16 cellular contexts compared by ENCODE assay signal in the genomic region with DNA sequence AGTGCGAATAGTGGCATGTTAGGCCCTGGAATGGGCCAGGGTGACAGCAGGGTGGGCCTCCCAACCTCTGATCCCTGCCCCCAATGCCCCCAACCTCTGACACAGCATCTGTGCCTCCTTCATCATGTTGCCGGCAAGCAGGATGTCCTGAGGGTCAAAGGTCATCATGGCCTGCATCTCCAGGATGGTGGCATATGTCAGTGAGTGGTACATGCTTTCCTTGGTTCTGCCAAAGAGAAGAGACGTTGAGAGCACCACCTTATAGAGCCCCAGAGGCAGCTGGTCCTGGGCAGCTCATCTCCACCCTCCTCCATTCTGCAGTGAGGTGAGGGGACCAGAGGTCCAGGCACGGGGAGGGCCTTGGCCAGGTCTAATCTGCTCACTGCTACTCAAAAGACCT. TPM values are rescaled to one million over a fixed set of nuclear protein-coding genes. Genes with fewer than 3 reads are reported as not detected.
DNase-seq lines count a peak whose midpoint lies in the region; ATAC-seq and TF ChIP-seq lines count a peak whose summit lies in the region.
"Had no signal": no experiment of that assay in that cellular context is flagged by ENCODE, and none has a peak within 500 bp of the region (broad histone marks: within the 10 kb centered on the region; RNA-seq: fewer than 3 reads in every experiment).

No MANE protein-coding gene starts in this region.

- no peak overlapping the region for H4K8ac ChIP-seq in mesenchymal stem cell (ENCODE audit: low read length)

- no peak overlapping the region for H3K18ac ChIP-seq in mesenchymal stem cell (ENCODE audit: low read depth in 1 of 2, low read length in 2 of 2)

- no peaks in the 10 kb centered on the region for H3K4me1 ChIP-seq in left ventricle myocardium inferior
- H3K4me1 ChIP-seq in mesenchymal stem cell (ENCODE audit: control insufficient read depth, insufficient read depth, low read depth, low read length), result peaks cover 46% of the 10 kb centered on the region
- H3K4me1 ChIP-seq in upper lobe of right lung, result peaks cover 14% of the 10 kb centered on the region

- no peak overlapping the region for H2BK5ac ChIP-seq in mesenchymal stem cell (ENCODE audit: low read depth, low read length, poor library complexity, severe bottlenecking)

- H3K14ac ChIP-seq in mesenchymal stem cell (ENCODE audit: low read length in 2 of 2), result no peak overlapping the region

- H3K4me2 ChIP-seq in mesenchymal stem cell (ENCODE audit: low read length, poor library complexity, severe bottlenecking), result no peak overlapping the region
- H3K4me2 ChIP-seq: BLaER1 had no signal

- no peaks in the 10 kb centered on the region for H3K79me1 ChIP-seq in mesenchymal stem cell (replicated peaks; ENCODE audit: low read length, poor library complexity, severe bottlenecking)

- H3K27ac ChIP-seq in left ventricle myocardium inferior (replicated peaks) (no peak overlapping the region), mesenchymal stem cell (ENCODE audit: low read length, poor library complexity, severe bottlenecking) (no peak overlapping the region), upper lobe of right lung (peak overlapping the region; percentile 65)
- H3K27ac ChIP-seq: 22Rv1, BLaER1 had no signal

- no peak for TF ChIP-seq CTCF in left ventricle myocardium inferior (IDR thresholded peaks at IDR 0.05; ENCODE audit: borderline replicate concordance)
- TF ChIP-seq CTCF in chondrocyte (IDR thresholded peaks at IDR 0.05), result no peak
- no peak for TF ChIP-seq CTCF in upper lobe of right lung (IDR thresholded peaks at IDR 0.05)

- 81% methylated on average over 4 of the region's 4 CpGs for WGBS in mesenchymal stem cell

- no peak overlapping the region for H3K27ac Mint-ChIP-seq in chondrocyte (ENCODE audit: unreplicated experiment)
- H3K27ac Mint-ChIP-seq in activated T-helper 2 cell treated with anti-CD3 and anti-CD28 coated beads, Interferon-gamma antibody, Interleukin-2, Interleukin-4, amounts not matched to agents 10 μg/mL and 5 μg/mL and 100 μg/mL, durations not matched to agents 14 hours and 24 hours and 36 hours, result no peak overlapping the region

- H3K4ac ChIP-seq in mesenchymal stem cell (ENCODE audit: low read depth in 1 of 2, low read length in 2 of 2), result no peak overlapping the region

- no peak for ATAC-seq in left cardiac atrium
- no peak for ATAC-seq in upper lobe of right lung

- H3K23ac ChIP-seq in mesenchymal stem cell (ENCODE audit: low read length in 2 of 2), result no peak overlapping the region

- H2AFZ ChIP-seq in mesenchymal stem cell (ENCODE audit: low read depth, low read length), result no peak overlapping the region

- H3K4me3 Mint-ChIP-seq in chondrocyte (ENCODE audit: unreplicated experiment), result no peak overlapping the region
- no peak overlapping the region for H3K4me3 Mint-ChIP-seq in activated T-helper 2 cell treated with anti-CD3 and anti-CD28 coated beads, Interferon-gamma antibody, Interleukin-2, Interleukin-4, amounts not matched to agents 10 μg/mL and 5 μg/mL and 100 μg/mL, durations not matched to agents 14 hours and 24 hours and 36 hours (ENCODE audit: low read depth)
- H3K4me3 Mint-ChIP-seq: CD4-positive, CD25-positive, alpha-beta regulatory T cell; H9 had no signal

- DNase-seq in left cardiac atrium (peak; percentile 9), left ventricle myocardium inferior (no peak), chondrocyte (ENCODE audit: low spot score) (peak; percentile 50), mesenchymal stem cell (no peak), upper lobe of right lung (peak; percentile 33), SHP77 (lab: John Stamatoyannopoulos, UW) (no peak), middle frontal gyrus (ENCODE audit: extremely low spot score, low spot score) (no peak)
- DNase-seq in activated T-helper 2 cell treated with anti-CD3 and anti-CD28 coated beads, Interferon-gamma antibody, Interleukin-2, Interleukin-4, amounts not matched to agents 10 μg/mL and 5 μg/mL and 100 μg/mL, durations not matched to agents 14 hours and 24 hours and 36 hours (ENCODE audit: low spot score), result no peak
- DNase-seq: AML-193; CD4-positive, CD25-positive, alpha-beta regulatory T cell; GF-D8; GOT3 had no signal

- H2BK120ac ChIP-seq in mesenchymal stem cell (ENCODE audit: low read depth, low read length), result no peak overlapping the region

- H3K27me3 Mint-ChIP-seq in chondrocyte (ENCODE audit: low read depth), result no peaks in the 10 kb centered on the region
- H3K27me3 Mint-ChIP-seq in activated T-helper 2 cell treated with anti-CD3 and anti-CD28 coated beads, Interferon-gamma antibody, Interleukin-2, Interleukin-4, amounts not matched to agents 10 μg/mL and 5 μg/mL and 100 μg/mL, durations not matched to agents 14 hours and 24 hours and 36 hours (ENCODE audit: low read depth), result no peaks in the 10 kb centered on the region
- H3K27me3 Mint-ChIP-seq: CD4-positive, CD25-positive, alpha-beta regulatory T cell had no signal

- H3K4me3 ChIP-seq in left ventricle myocardium inferior (no peak overlapping the region), mesenchymal stem cell (ENCODE audit: insufficient read depth in 1 of 2, low read depth in 1 of 2, low read length in 2 of 2) (no peak overlapping the region), upper lobe of right lung (no peak overlapping the region)
- H3K4me3 ChIP-seq: BLaER1 had no signal

- no peak overlapping the region for H2BK15ac ChIP-seq in mesenchymal stem cell (ENCODE audit: low read depth, poor library complexity, severe bottlenecking)

- no peak overlapping the region for H3K9ac ChIP-seq in mesenchymal stem cell (ENCODE audit: low read length)
- H3K9ac ChIP-seq: BLaER1 had no signal

- H3K9me3 ChIP-seq in left ventricle myocardium inferior (replicated peaks) (no peaks in the 10 kb centered on the region), mesenchymal stem cell (ENCODE audit: control insufficient read depth, low read length) (no peaks in the 10 kb centered on the region), upper lobe of right lung (no peaks in the 10 kb centered on the region)
- H3K9me3 ChIP-seq: BLaER1 had no signal

- H3K4me1 Mint-ChIP-seq in chondrocyte (ENCODE audit: low read depth), result peaks cover 26% of the 10 kb centered on the region
- peaks cover 21% of the 10 kb centered on the region for H3K4me1 Mint-ChIP-seq in activated T-helper 2 cell treated with anti-CD3 and anti-CD28 coated beads, Interferon-gamma antibody, Interleukin-2, Interleukin-4, amounts not matched to agents 10 μg/mL and 5 μg/mL and 100 μg/mL, durations not matched to agents 14 hours and 24 hours and 36 hours (ENCODE audit: low read depth)

- no peak overlapping the region for H4K91ac ChIP-seq in mesenchymal stem cell (ENCODE audit: low read length)

- no peaks in the 10 kb centered on the region for H3K36me3 Mint-ChIP-seq in chondrocyte (ENCODE audit: low read depth)
- no peaks in the 10 kb centered on the region for H3K36me3 Mint-ChIP-seq in activated T-helper 2 cell treated with anti-CD3 and anti-CD28 coated beads, Interferon-gamma antibody, Interleukin-2, Interleukin-4, amounts not matched to agents 10 μg/mL and 5 μg/mL and 100 μg/mL, durations not matched to agents 14 hours and 24 hours and 36 hours (ENCODE audit: low read depth)
- H3K36me3 Mint-ChIP-seq: CD4-positive, CD25-positive, alpha-beta regulatory T cell had no signal

- peaks cover 5% of the 10 kb centered on the region for H3K36me3 ChIP-seq in left ventricle myocardium inferior
- no peaks in the 10 kb centered on the region for H3K36me3 ChIP-seq in mesenchymal stem cell (ENCODE audit: control insufficient read depth in 1 of 2, insufficient read depth in 2 of 2, low read depth in 1 of 2, low read length in 2 of 2)
- no peaks in the 10 kb centered on the region for H3K36me3 ChIP-seq in upper lobe of right lung
- H3K36me3 ChIP-seq: BLaER1 had no signal

- H3K9me3 Mint-ChIP-seq in chondrocyte (ENCODE audit: low read depth), result no peaks in the 10 kb centered on the region
- H3K9me3 Mint-ChIP-seq in activated T-helper 2 cell treated with anti-CD3 and anti-CD28 coated beads, Interferon-gamma antibody, Interleukin-2, Interleukin-4, amounts not matched to agents 10 μg/mL and 5 μg/mL and 100 μg/mL, durations not matched to agents 14 hours and 24 hours and 36 hours, result no peaks in the 10 kb centered on the region
- H3K9me3 Mint-ChIP-seq: CD4-positive, CD25-positive, alpha-beta regulatory T cell; H9 had no signal

- intact Hi-C loops in left cardiac atrium (cut with DNase I), result no loop called here
- intact Hi-C loops in left ventricle myocardium inferior (cut with micrococcal nuclease), result no loop called here
- intact Hi-C loops in upper lobe of right lung (cut with DNase I), result no loop called here
- intact Hi-C loops in activated T-helper 2 cell treated with anti-CD3 and anti-CD28 coated beads, Interferon-gamma antibody, Interleukin-2, Interleukin-4, amounts not matched to agents 10 μg/mL and 5 μg/mL and 100 μg/mL, durations not matched to agents 14 hours and 24 hours and 36 hours (cut with micrococcal nuclease), result no loop called here

- peak overlapping the region; percentile 33 for H2AK5ac ChIP-seq in mesenchymal stem cell (ENCODE audit: low read length, severe bottlenecking)

- H3K27me3 ChIP-seq in left ventricle myocardium inferior (ENCODE audit: low read depth) (no peaks in the 10 kb centered on the region), mesenchymal stem cell (ENCODE audit: control insufficient read depth in 1 of 2, insufficient read depth in 1 of 2, low read length in 2 of 2) (no peaks in the 10 kb centered on the region), upper lobe of right lung (no peaks in the 10 kb centered on the region)
- H3K27me3 ChIP-seq: BLaER1 had no signal

- H2BK12ac ChIP-seq in mesenchymal stem cell (ENCODE audit: low read length in 2 of 2), result no peak overlapping the region

RNA-seq across cellular contexts. Expression of a gene that starts 17.6 kb away (rescaled TPM):
- total RNA-seq in left cardiac atrium (10 to 100 TPM; 14.0 to 14.8 TPM), left ventricle myocardium inferior (25.7 TPM), chondrocyte (1.4 to 4.0 TPM (median 2.3 TPM) in 3 replicates), upper lobe of right lung (42.1 TPM)
- polyA plus RNA-seq in mesenchymal stem cell (2013, experiment 1 of 2), result 2.3 TPM
- 2.4 TPM for polyA plus RNA-seq in mesenchymal stem cell (2013, experiment 2 of 2)
- total RNA-seq in activated T-helper 2 cell treated with anti-CD3 and anti-CD28 coated beads, Interferon-gamma antibody, Interleukin-2, Interleukin-4, amounts not matched to agents 10 μg/mL and 5 μg/mL and 100 μg/mL, durations not matched to agents 14 hours and 24 hours and 36 hours, result 0.41 and 0.44 TPM in 2 replicates
- total RNA-seq: CD4-positive, CD25-positive, alpha-beta regulatory T cell; HT1080 had no signal

Comparison
In these comparisons a context has a peak if more than half of its experiments do, and no peak if none do; other contexts are left out.
1. DNase-seq: peak in left cardiac atrium (single experiment), chondrocyte (single experiment) and upper lobe of right lung (single experiment); none in left ventricle myocardium inferior (single experiment), mesenchymal stem cell (single experiment), SHP77 (0 of 2), middle frontal gyrus (single experiment) and activated T-helper 2 cell treated with anti-CD3 and anti-CD28 coated beads, Interferon-gamma antibody, Interleukin-2, Interleukin-4, amounts not matched to agents 10 μg/mL and 5 μg/mL and 100 μg/mL, durations not matched to agents 14 hours and 24 hours and 36 hours (single experiment).